In the genomic region with DNA sequence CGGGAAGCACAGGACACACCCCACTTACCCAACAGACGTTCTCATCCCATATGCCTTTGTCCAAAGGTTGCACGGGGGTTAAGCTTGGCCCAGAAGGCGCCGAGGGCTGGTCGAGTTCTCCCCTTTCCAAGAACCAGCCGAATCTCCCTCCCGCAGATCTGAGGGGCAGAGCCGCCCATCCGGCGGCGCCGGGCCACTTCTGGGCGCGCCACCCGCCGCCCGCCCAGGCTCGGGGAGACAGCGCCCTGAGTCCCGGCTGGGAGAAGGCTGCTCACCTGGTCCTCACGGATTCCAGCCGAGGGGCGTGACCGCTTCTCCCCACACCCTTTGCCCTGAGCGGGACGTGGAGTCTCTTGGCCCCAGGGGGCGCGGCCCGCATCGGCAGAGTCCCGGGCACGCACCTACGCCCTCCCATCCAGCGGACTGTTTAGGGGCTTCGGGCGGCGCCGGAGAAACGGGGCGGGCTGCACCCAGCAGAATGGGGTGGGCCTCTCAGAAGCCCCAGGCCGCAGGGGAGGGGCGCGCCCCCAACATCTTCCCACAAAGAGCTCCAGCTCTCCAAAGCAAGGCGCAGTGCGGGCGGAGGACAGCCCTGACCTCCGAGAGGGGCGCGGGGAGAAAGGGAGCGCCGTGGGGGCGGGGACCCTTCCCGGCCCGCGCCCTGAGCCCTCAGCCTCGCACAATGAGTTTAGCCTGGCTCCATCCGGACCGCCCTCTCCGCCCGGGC, we compare ENCODE assay signal across 8 cellular contexts. TPM values are rescaled to one million over a fixed set of nuclear protein-coding genes. Genes with fewer than 3 reads are reported as not detected.
DNase-seq lines count a peak whose midpoint lies in the region; ATAC-seq and TF ChIP-seq lines count a peak whose summit lies in the region.

No MANE protein-coding gene starts in this region.

- H3K4me3 ChIP-seq in CD8-positive, alpha-beta memory T cell (ENCODE audit: low read length) = peak overlapping the region; percentile 51
- peak overlapping the region; percentile 74 for H3K4me3 ChIP-seq in fibroblast of pulmonary artery (replicated peaks; ENCODE audit: low read depth, low read length)

- no peaks in the 10 kb centered on the region for H3K36me3 ChIP-seq in CD8-positive, alpha-beta memory T cell (ENCODE audit: insufficient read depth, low read length)

- peaks cover 12% of the 10 kb centered on the region for H3K4me1 ChIP-seq in CD8-positive, alpha-beta memory T cell (ENCODE audit: insufficient read depth, low read length)

- H3K27ac Mint-ChIP-seq in CD8-positive, alpha-beta memory T cell = peak overlapping the region in 4 of 8 donors; percentile 23 to 64 (median 52)

- peak in 2 of 5 donors; percentile 3 to 9 for DNase-seq in CD8-positive, alpha-beta memory T cell
- peak; percentile 40 for DNase-seq in HK-2 (ENCODE audit: unreplicated experiment)
- DNase-seq in activated CD4-positive, alpha-beta T cell treated with anti-CD3 and anti-CD28 coated beads, Interleukin-2, amount 50 U/mL, for 48 hours = peak; percentile 18 to 27
- no peak for DNase-seq in fibroblast of pulmonary artery (ENCODE audit: low read depth)
- no peak for DNase-seq in omental fat pad (ENCODE audit: low spot score)
- DNase-seq in NK-92 treated with Interleukin-12 subunit alpha and Interleukin-12 subunit beta, amount 100 ng/mL, for 24 hours (lab: John Stamatoyannopoulos, UW) = no peak

- no peak overlapping the region for H3K27ac ChIP-seq in CD8-positive, alpha-beta memory T cell (ENCODE audit: low read depth, low read length)

- peak overlapping the region; percentile 67 to 91 (median 85) for H3K4me3 Mint-ChIP-seq in CD8-positive, alpha-beta memory T cell

- TF ChIP-seq CTCF in fibroblast of pulmonary artery (IDR thresholded peaks at IDR 0.05; ENCODE audit: low read length, missing control alignments) (no peak), omental fat pad (IDR thresholded peaks at IDR 0.05) (no peak)

- CTCF ChIA-PET in CD8-positive, alpha-beta memory T cell (lab: Charles Lee) = interaction anchor here (1.1 to 1.5 kb wide), 2 partner anchors 9 to 11 kb away, joined by 3 to 5 read pairs; no protein-coding TSS in a partner anchor

- H3K9me3 Mint-ChIP-seq in CD8-positive, alpha-beta memory T cell = peaks cover 0 to 4% (median 0%) of the 10 kb centered on the region in 5 donors

- no peaks in the 10 kb centered on the region for H3K36me3 Mint-ChIP-seq in CD8-positive, alpha-beta memory T cell

- ATAC-seq in omental fat pad (ENCODE audit: low FRiP score) = peak; percentile 43
- no peak for ATAC-seq in HG03280 (IDR thresholded peaks at IDR 0.05; ENCODE audit: unreplicated experiment)
- no peak for ATAC-seq in GM21825 (IDR thresholded peaks at IDR 0.05; ENCODE audit: unreplicated experiment)

- H3K27me3 Mint-ChIP-seq in CD8-positive, alpha-beta memory T cell = peaks cover 37 to 63% of the 10 kb centered on the region in 2 donors

- POLR2A ChIA-PET in CD8-positive, alpha-beta memory T cell (lab: Charles Lee) = interaction anchor here (0.6 kb wide), 1 partner anchor 11 kb away, joined by 3 read pairs; no protein-coding TSS in a partner anchor

- H3K9me3 ChIP-seq in CD8-positive, alpha-beta memory T cell (ENCODE audit: low read length) = no peaks in the 10 kb centered on the region

- H3K4me1 Mint-ChIP-seq in CD8-positive, alpha-beta memory T cell = peaks cover 16 to 21% (median 17%) of the 10 kb centered on the region in 3 donors

- H3K27me3 ChIP-seq in CD8-positive, alpha-beta memory T cell (ENCODE audit: insufficient read depth, low read length, poor library complexity, severe bottlenecking) = peaks cover 15% of the 10 kb centered on the region

RNA-seq across cellular contexts. Expression of gene GPR161, which starts 0.6 kb away (rescaled TPM):
- under 1 TPM; 0.48 to 0.73 TPM for total RNA-seq in CD8-positive, alpha-beta memory T cell
- 0.10 TPM for polyA plus RNA-seq in CD8-positive, alpha-beta memory T cell
- total RNA-seq in omental fat pad = 1 to 10 TPM; 4.0 to 8.0 (median 5.9) TPM

RNA-seq across cellular contexts. Expression of gene TIPRL, which starts 42.6 kb away (rescaled TPM):
- 10 to 100 TPM; 41.5 to 46.9 TPM for total RNA-seq in CD8-positive, alpha-beta memory T cell
- 38.0 TPM for polyA plus RNA-seq in CD8-positive, alpha-beta memory T cell
- total RNA-seq in omental fat pad = 10 to 100 TPM; 18.6 to 30.0 (median 19.8) TPM

Comparison
In these comparisons a context has a peak if more than half of its experiments do, and no peak if none do; other contexts are left out.
1. DNase-seq: peak in HK-2 (single experiment) and activated CD4-positive, alpha-beta T cell treated with anti-CD3 and anti-CD28 coated beads, Interleukin-2, amount 50 U/mL, for 48 hours (2 of 2); none in fibroblast of pulmonary artery (single experiment), omental fat pad (single experiment) and NK-92 treated with Interleukin-12 subunit alpha and Interleukin-12 subunit beta, amount 100 ng/mL, for 24 hours (single experiment).